Comparison of ENCODE assay signal across 9 cellular contexts in the genomic region with DNA sequence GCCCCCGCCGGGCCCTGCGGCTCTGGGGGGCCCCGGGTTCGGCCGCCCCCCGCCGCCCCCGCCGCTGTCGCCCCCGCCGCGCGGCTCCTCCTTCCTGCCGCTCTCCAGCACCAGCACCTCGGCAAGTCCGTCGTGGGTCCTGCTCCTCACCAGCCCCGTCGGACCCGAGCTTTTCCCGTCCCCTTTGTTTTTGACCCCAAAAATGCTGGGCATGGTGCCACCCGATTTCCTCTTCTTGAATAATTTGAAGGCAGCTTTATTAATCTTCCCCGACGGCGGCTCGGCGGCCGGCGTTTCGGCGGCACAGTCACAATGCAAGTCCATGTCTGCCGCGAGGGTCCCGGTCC. TPM values are rescaled to one million over a fixed set of nuclear protein-coding genes. Genes with fewer than 3 reads are reported as not detected.
A peak's percentile ranks its signal among the peaks of the same experiment; 100 is the strongest.
DNase-seq lines count a peak whose midpoint lies in the region; ATAC-seq and TF ChIP-seq lines count a peak whose summit lies in the region.
"Had no signal": no experiment of that assay in that cellular context is flagged by ENCODE, and none has a peak within 500 bp of the region (broad histone marks: within the 10 kb centered on the region; RNA-seq: fewer than 3 reads in every experiment).

No MANE protein-coding gene starts in this region.

- no peaks in the 10 kb centered on the region for H3K9me3 Mint-ChIP-seq in endothelial cell (ENCODE audit: unreplicated experiment)
- no peaks in the 10 kb centered on the region for H3K9me3 Mint-ChIP-seq in progenitor cell of endocrine pancreas (ENCODE audit: low read depth)

- H3K27me3 Mint-ChIP-seq in endothelial cell (ENCODE audit: unreplicated experiment) (peaks cover 15% of the 10 kb centered on the region), progenitor cell of endocrine pancreas (peaks cover 81% of the 10 kb centered on the region)

- no peak overlapping the region for H3K27ac Mint-ChIP-seq in endothelial cell (ENCODE audit: unreplicated experiment)
- peak overlapping the region; percentile 63 for H3K27ac Mint-ChIP-seq in progenitor cell of endocrine pancreas

- H3K4me3 Mint-ChIP-seq in endothelial cell (ENCODE audit: unreplicated experiment) (peak overlapping the region; percentile 92), progenitor cell of endocrine pancreas (ENCODE audit: low read depth) (peak overlapping the region; percentile 68)

- DNase-seq in NCI-H1092 treated with DMSO at 0.1 percent for 48 hours (lab: John Stamatoyannopoulos, UW) (peak; percentile 77), endothelial cell (ENCODE audit: low spot score) (no peak), progenitor cell of endocrine pancreas (ENCODE audit: low spot score, unreplicated experiment) (no peak), foreskin melanocyte (no peak), cerebellar cortex (ENCODE audit: low spot score) (no peak)
- no peak for DNase-seq in effector CD8-positive, alpha-beta T cell (lab: John Stamatoyannopoulos, UW)
- DNase-seq: activated CD4-positive, alpha-beta T cell treated with anti-CD3 and anti-CD28 coated beads for 4 hours had no signal

- H3K4me3 ChIP-seq in GM08714 (ENCODE audit: low read length), result peak overlapping the region; percentile 41; the same call in 1 of the 2 replicates

- TF ChIP-seq CTCF in endothelial cell (IDR thresholded peaks at IDR 0.05; ENCODE audit: unreplicated experiment) (no peak), progenitor cell of endocrine pancreas (IDR thresholded peaks at IDR 0.05; ENCODE audit: unreplicated experiment) (no peak)

- peaks cover 5% of the 10 kb centered on the region for H3K36me3 Mint-ChIP-seq in endothelial cell (ENCODE audit: low read depth, unreplicated experiment)
- no peaks in the 10 kb centered on the region for H3K36me3 Mint-ChIP-seq in progenitor cell of endocrine pancreas (ENCODE audit: insufficient read depth)

- H3K4me1 Mint-ChIP-seq in endothelial cell (ENCODE audit: unreplicated experiment), result peaks cover 22% of the 10 kb centered on the region
- peaks cover 5% of the 10 kb centered on the region for H3K4me1 Mint-ChIP-seq in progenitor cell of endocrine pancreas (ENCODE audit: low read depth)

- ATAC-seq in GM18498 (IDR thresholded peaks at IDR 0.05; ENCODE audit: unreplicated experiment), result no peak

RNA-seq across cellular contexts. Expression of a gene that starts 0.9 kb away (rescaled TPM):
- total RNA-seq in endothelial cell (ENCODE audit: unreplicated experiment) (1.5 TPM), progenitor cell of endocrine pancreas (0.05 and 0.07 TPM in 2 replicates)
